ENCODE assay signal across 1 cellular context in genomic region chr9:134325096-134325812, GRCh38.
TF ChIP-seq lines count a peak whose summit lies in the region.

No MANE protein-coding gene starts in this region.

TF ChIP-seq in GM23338, 12 proteins besides CTCF, POLR2A, EP300 and RAD21 (continued from another document):
- TF ChIP-seq ZNF462 (CRISPR knock-in tag; IDR thresholded peaks at IDR 0.05), result no peak
